ENCODE assay signal across 9 cellular contexts in the genomic region with DNA sequence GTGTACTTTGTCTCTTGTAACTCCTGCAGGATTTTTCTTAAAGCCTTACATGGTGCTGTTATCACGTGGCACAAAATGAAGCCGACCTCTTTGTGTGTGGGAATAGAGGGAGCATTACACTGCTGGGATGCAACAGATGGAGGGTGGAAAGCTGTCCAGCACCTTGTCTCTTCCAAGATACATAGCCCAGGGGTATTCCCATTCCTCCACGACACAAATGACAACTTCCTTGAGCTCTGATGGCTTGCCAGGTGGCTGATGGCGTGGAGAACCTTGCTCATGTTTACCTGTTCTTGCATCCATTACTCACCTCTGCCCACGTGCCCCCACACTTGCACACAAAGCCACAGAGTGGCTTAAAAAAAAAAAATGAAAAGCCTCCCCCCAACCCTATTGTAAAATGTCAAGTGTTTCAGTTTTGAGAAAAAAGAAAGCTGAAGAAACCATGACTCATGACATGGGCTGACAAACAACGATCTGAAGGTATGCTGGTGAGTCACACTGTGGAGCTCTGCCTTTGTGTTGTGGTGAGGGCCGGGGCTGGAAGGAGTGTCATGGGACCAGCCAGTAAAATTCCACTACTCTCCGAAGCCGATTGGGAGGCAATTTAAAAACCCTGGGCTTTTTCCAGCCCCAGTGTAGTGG. TPM values are rescaled to one million over a fixed set of nuclear protein-coding genes. Genes with fewer than 3 reads are reported as not detected.
DNase-seq lines count a peak whose midpoint lies in the region; ATAC-seq, FAIRE-seq and TF ChIP-seq lines count a peak whose summit lies in the region.
"Had no signal": no experiment of that assay in that cellular context is flagged by ENCODE, and none has a peak within 500 bp of the region (broad histone marks: within the 10 kb centered on the region; RNA-seq: fewer than 3 reads in every experiment).

No MANE protein-coding gene starts in this region.

- H3K9ac ChIP-seq in HUES48 (ENCODE audit: low read depth, low read length), result peak overlapping the region; percentile 58

- H3K4me1 Mint-ChIP-seq in activated naive CD4-positive, alpha-beta T cell treated with anti-CD3 and anti-CD28 coated beads for 36 hours (ENCODE audit: low read depth), result peaks cover 77% of the 10 kb centered on the region

- no peak for FAIRE-seq in pancreas (lab: Jason Lieb, UNC)
- FAIRE-seq: islet of Langerhans had no signal

- H3K27ac ChIP-seq in HUES48 (ENCODE audit: low read depth, low read length), result peak overlapping the region; percentile 99
- H3K27ac ChIP-seq in gastroesophageal sphincter, result peak overlapping the region; percentile 71 to 89 (median 82)
- peak overlapping the region; percentile 24 to 88 (median 68) for H3K27ac ChIP-seq in pancreas
- H3K27ac ChIP-seq in thyroid gland, result peak overlapping the region; percentile 47 to 97 (median 87)

- intact Hi-C loops in activated naive CD4-positive, alpha-beta T cell treated with anti-CD3 and anti-CD28 coated beads for 36 hours (cut with micrococcal nuclease), result loop anchor here (1.0 kb wide), 5 partner anchors 9 to 182 kb away; no protein-coding TSS in a partner anchor
- intact Hi-C loops in pancreas (cut with DNase I) (no loop called here), thyroid gland (cut with DNase I) (no loop called here)

- H3K27me3 ChIP-seq in HUES48 (ENCODE audit: control insufficient read depth, insufficient read depth, low read length) (no peaks in the 10 kb centered on the region), gastroesophageal sphincter (no peaks in the 10 kb centered on the region), pancreas (no peaks in the 10 kb centered on the region), thyroid gland (no peaks in the 10 kb centered on the region)

- peaks cover 2% of the 10 kb centered on the region for H3K27me3 Mint-ChIP-seq in activated naive CD4-positive, alpha-beta T cell treated with anti-CD3 and anti-CD28 coated beads for 36 hours (ENCODE audit: low read depth)

- H3K4me3 ChIP-seq in HUES48 (ENCODE audit: low read depth, low read length), result peak overlapping the region; percentile 39; the same call in 1 of the 2 replicates
- H3K4me3 ChIP-seq in gastroesophageal sphincter, result peak overlapping the region; percentile 28 to 32
- peak overlapping the region in 2 of 4 donors; percentile 12 to 20 for H3K4me3 ChIP-seq in pancreas
- no peak overlapping the region for H3K4me3 ChIP-seq in thyroid gland (replicated peaks in 1 of 3)

- H3K36me3 Mint-ChIP-seq in activated naive CD4-positive, alpha-beta T cell treated with anti-CD3 and anti-CD28 coated beads for 36 hours (ENCODE audit: low read depth), result peaks cover 5% of the 10 kb centered on the region

- H3K9me3 ChIP-seq in HUES48 (ENCODE audit: control insufficient read depth, insufficient read depth, low read length), result peaks cover 4% of the 10 kb centered on the region; the same call in 1 of the 2 replicates
- H3K9me3 ChIP-seq in gastroesophageal sphincter, result no peaks in the 10 kb centered on the region
- H3K9me3 ChIP-seq in pancreas, result no peaks in the 10 kb centered on the region
- H3K9me3 ChIP-seq in thyroid gland, result no peaks in the 10 kb centered on the region

- peaks cover 24% of the 10 kb centered on the region for H3K4me1 ChIP-seq in HUES48 (ENCODE audit: control insufficient read depth, insufficient read depth, low read length)
- H3K4me1 ChIP-seq in gastroesophageal sphincter, result peaks cover 5 to 38% (median 16%) of the 10 kb centered on the region in 3 donors
- peaks cover 0 to 15% (median 0%) of the 10 kb centered on the region in 3 donors for H3K4me1 ChIP-seq in pancreas
- peaks cover 32 to 39% of the 10 kb centered on the region in 2 donors for H3K4me1 ChIP-seq in thyroid gland

- 6 to 11% methylated on average over 7 to 9 of the region's 9 CpGs for WGBS in gastroesophageal sphincter (ENCODE audit: low coverage in 1 of 2), 2 donors
- WGBS in pancreas, 2 donors, result 20 to 22% methylated on average over 9 of the region's 9 CpGs
- 36 to 43% methylated on average over 9 of the region's 9 CpGs for WGBS in thyroid gland, 2 donors

- peaks cover 10% of the 10 kb centered on the region for H3K9me3 Mint-ChIP-seq in activated naive CD4-positive, alpha-beta T cell treated with anti-CD3 and anti-CD28 coated beads for 36 hours

- DNase-seq in COR-L47 (lab: John Stamatoyannopoulos, UW) (peak; percentile 60), SHP77 treated with DMSO at 0.1 percent for 48 hours (lab: John Stamatoyannopoulos, UW) (peak; percentile 91), pancreas (peak in 4 of 6 donors; percentile 57 to 76 (median 68)), thyroid gland (peak; percentile 90 to 91)
- peak; percentile 92 for DNase-seq in activated naive CD4-positive, alpha-beta T cell treated with anti-CD3 and anti-CD28 coated beads for 36 hours

- peak overlapping the region; percentile 65 for H3K4me3 Mint-ChIP-seq in activated naive CD4-positive, alpha-beta T cell treated with anti-CD3 and anti-CD28 coated beads for 36 hours

- TF ChIP-seq EP300 in gastroesophageal sphincter (IDR thresholded peaks at IDR 0.05), result no peak

- CTCF ChIA-PET in activated naive CD4-positive, alpha-beta T cell treated with anti-CD3 and anti-CD28 coated beads for 36 hours (lab: Charles Lee), result interaction anchor here (0.7 to 2.4 kb wide), 10 partner anchors 8 to 400 kb away, joined by 3 to 13 read pairs (median 4); no protein-coding TSS in a partner anchor

- no peak for TF ChIP-seq CTCF in gastroesophageal sphincter (IDR thresholded peaks at IDR 0.05)
- no peak for TF ChIP-seq CTCF in pancreas (IDR thresholded peaks at IDR 0.05)
- peak in 1 of 6 experiments; percentile 31 for TF ChIP-seq CTCF in thyroid gland (IDR thresholded peaks at IDR 0.05)

- TF ChIP-seq POLR2A in gastroesophageal sphincter (IDR thresholded peaks at IDR 0.05) (no peak), thyroid gland (IDR thresholded peaks at IDR 0.05) (peak in 1 of 2 donors; percentile 64)

- H3K36me3 ChIP-seq in HUES48 (ENCODE audit: control insufficient read depth, insufficient read depth, low read length) (no peaks in the 10 kb centered on the region), gastroesophageal sphincter (no peaks in the 10 kb centered on the region), pancreas (no peaks in the 10 kb centered on the region), thyroid gland (no peaks in the 10 kb centered on the region)

- H3K27ac Mint-ChIP-seq in activated naive CD4-positive, alpha-beta T cell treated with anti-CD3 and anti-CD28 coated beads for 36 hours, result peak overlapping the region; percentile 97

- peak; percentile 50 for ATAC-seq in GM21515 (IDR thresholded peaks at IDR 0.05; ENCODE audit: unreplicated experiment)
- ATAC-seq in gastroesophageal sphincter, result peak; percentile 99
- peak; percentile 95 to 97 (median 96) for ATAC-seq in pancreas

RNA-seq across cellular contexts. Expression of a gene that starts 32.0 kb away (rescaled TPM):
- total RNA-seq in activated naive CD4-positive, alpha-beta T cell treated with anti-CD3 and anti-CD28 coated beads for 36 hours, result 100 to 1,000 TPM; 230 TPM
- total RNA-seq in gastroesophageal sphincter (100 to 1,000 TPM; 133 to 311 (median 214) TPM), pancreas (10 to 100 TPM; 52.0 to 82.4 (median 72.7) TPM), thyroid gland (100 to 1,000 TPM; 201 to 300 (median 256) TPM)
- 100 to 1,000 TPM; 113 to 124 TPM for polyA plus RNA-seq in pancreas

Comparison
In these comparisons a context has a peak if more than half of its experiments do, and no peak if none do; other contexts are left out.
1. H3K4me3 ChIP-seq: peak in HUES48 (single experiment) and gastroesophageal sphincter (2 of 2); none in thyroid gland (0 of 3).
2. Peak in every context shown above with its lines, with median percentiles within 50 percentile points of each other: DNase-seq, ATAC-seq and H3K27ac ChIP-seq.